In genomic region chr5:87122171-87122977, GRCh38 we compare ENCODE assay signal across 13 cellular contexts.
DNase-seq lines count a peak whose midpoint lies in the region; ATAC-seq, FAIRE-seq and TF ChIP-seq lines count a peak whose summit lies in the region.
"Had no signal": no experiment of that assay in that cellular context is flagged by ENCODE, and none has a peak within 500 bp of the region (broad histone marks: within the 10 kb centered on the region; RNA-seq: fewer than 3 reads in every experiment).

No MANE protein-coding gene starts in this region.

- H3K4me2 ChIP-seq in A549 (peak overlapping the region; percentile 57; the same call in 1 of the 3 replicates), GM23338 (no peak overlapping the region)

- DNase-seq in A549 (ENCODE audit: low read depth in 1 of 2, low spot score in 1 of 2) (no peak), GM23338 (ENCODE audit: low spot score) (no peak), T-helper 17 cell (no peak), immature natural killer cell (no peak), H4 (ENCODE audit: low spot score) (no peak), kidney glomerular epithelial cell (lab: John Stamatoyannopoulos, UW) (no peak)
- DNase-seq: activated CD4-positive, alpha-beta T cell treated with anti-CD3 and anti-CD28 coated beads, Interleukin-2, amount 50 U/mL, for 1 hour; cerebellar nuclear complex; NCI-H2081 treated with DMSO at 0.1 percent for 48 hours; stimulated activated CD4-positive, alpha-beta T cell treated with anti-CD3 and anti-CD28 coated beads, Interleukin-15, amount 100 ng/mL, for 24 hours had no signal

- no peaks in the 10 kb centered on the region for H3K36me3 ChIP-seq in GM23338 (ENCODE audit: insufficient read depth)

- TF ChIP-seq EP300 in A549 (IDR thresholded peaks at IDR 0.05), result no peak

- H3K27ac ChIP-seq in A549, result peak overlapping the region; percentile 55 to 79; a peak in 5 of 6 replicates
- no peak overlapping the region for H3K27ac ChIP-seq in GM23338 (ENCODE audit: low read depth)
- H3K27ac ChIP-seq: RWPE1 had no signal

- FAIRE-seq in A549 (lab: Jason Lieb, UNC), result peak; percentile 59

- H3K27me3 ChIP-seq in GM23338 (ENCODE audit: insufficient read depth), result no peaks in the 10 kb centered on the region

- 62% methylated on average over 4 of the region's 4 CpGs for WGBS in A549 (ENCODE audit: missing lambda C conversion rate)

- H3K9me3 ChIP-seq in A549, result no peaks in the 10 kb centered on the region
- H3K9me3 ChIP-seq in T-helper 17 cell (ENCODE audit: control insufficient read depth, low read length, poor library complexity, severe bottlenecking), result no peaks in the 10 kb centered on the region

- peak in 1 of 2 experiments; percentile 34; a peak in 2 of 6 replicates for ATAC-seq in A549
- ATAC-seq in GM23338, result no peak
- ATAC-seq in T-helper 17 cell, result no peak
- no peak for ATAC-seq in GM19467 (IDR thresholded peaks at IDR 0.05; ENCODE audit: unreplicated experiment)
- no peak for ATAC-seq in GM21576 (IDR thresholded peaks at IDR 0.05; ENCODE audit: unreplicated experiment)

- H3K4me1 ChIP-seq in A549, result peaks cover 23% of the 10 kb centered on the region; the same call in 2 of the 3 replicates
- H3K4me1 ChIP-seq in GM23338 (ENCODE audit: insufficient read depth), result no peaks in the 10 kb centered on the region; the same call in 1 of the 2 replicates

- no peak for TF ChIP-seq RAD21 in A549 (conservative IDR thresholded peaks at IDR 0.05 in 1 of 2, IDR thresholded peaks at IDR 0.05 in 1 of 2)

- H3K9me3 Mint-ChIP-seq in GM23338 (no peaks in the 10 kb centered on the region), immature natural killer cell (peaks cover 0 to 2% (median 0%) of the 10 kb centered on the region in 6 donors)

- no peak overlapping the region for H3K4me3 ChIP-seq in A549
- no peak overlapping the region for H3K4me3 ChIP-seq in GM23338

- H3K79me2 ChIP-seq in GM23338 (replicated peaks; ENCODE audit: insufficient read depth), result no peaks in the 10 kb centered on the region

- POLR2A ChIA-PET in A549 (lab: Yijun Ruan, JAX), result interaction anchor here (1.6 kb wide), 1 partner anchor 145 kb away, joined by 11 read pairs; the partner anchor contains the start of gene RASA1

- H3K27me3 Mint-ChIP-seq in GM23338 (ENCODE audit: insufficient read depth, low read depth, poor library complexity), result peaks cover 1% of the 10 kb centered on the region
- no peaks in the 10 kb centered on the region for H3K27me3 Mint-ChIP-seq in T-helper 17 cell
- H3K27me3 Mint-ChIP-seq in immature natural killer cell (ENCODE audit: low read depth in 3 of 3), result peaks cover 0 to 4% (median 0%) of the 10 kb centered on the region in 3 donors

- H3K4me1 Mint-ChIP-seq in GM23338, result peaks cover 13% of the 10 kb centered on the region; the same call in 2 of the 3 replicates
- peaks cover 24% of the 10 kb centered on the region for H3K4me1 Mint-ChIP-seq in T-helper 17 cell
- peaks cover 47 to 61% of the 10 kb centered on the region in 2 donors for H3K4me1 Mint-ChIP-seq in immature natural killer cell

- TF ChIP-seq CTCF in A549 (IDR thresholded peaks at IDR 0.05), result no peak
- no peak for TF ChIP-seq CTCF in GM23338 (conservative IDR thresholded peaks at IDR 0.05; ENCODE audit: low read depth in 2 of 2)

- H3K4me3 Mint-ChIP-seq in GM23338 (no peak overlapping the region), T-helper 17 cell (peak overlapping the region; percentile 56), immature natural killer cell (peak overlapping the region; percentile 54 to 83 (median 68))

- no peaks in the 10 kb centered on the region; the same call in 1 of the 2 replicates for H3K9me2 ChIP-seq in GM23338 (ENCODE audit: insufficient read depth)

- H2AFZ ChIP-seq in GM23338, result peak overlapping the region; percentile 26; the same call in 1 of the 2 replicates

- no peak for TF ChIP-seq POLR2A in A549 (IDR thresholded peaks at IDR 0.05; ENCODE audit: low read length)

- H3K27ac Mint-ChIP-seq in GM23338 (no peak overlapping the region), T-helper 17 cell (peak overlapping the region; percentile 78), immature natural killer cell (peak overlapping the region; percentile 9 to 92 (median 84))

- CTCF ChIA-PET in A549 (lab: Yijun Ruan, JAX), result interaction anchor here (0.7 to 1.0 kb wide), 2 partner anchors 10 to 16 kb away, joined by 3 to 6 read pairs; no protein-coding TSS in a partner anchor

- no peaks in the 10 kb centered on the region for H3K36me3 Mint-ChIP-seq in GM23338 (ENCODE audit: low read depth)
- no peaks in the 10 kb centered on the region for H3K36me3 Mint-ChIP-seq in T-helper 17 cell (ENCODE audit: low read depth)
- H3K36me3 Mint-ChIP-seq in immature natural killer cell, result no peaks in the 10 kb centered on the region

- no peaks in the 10 kb centered on the region for H4K20me1 ChIP-seq in GM23338 (replicated peaks; ENCODE audit: insufficient read depth)

- H3F3A ChIP-seq in GM23338 (replicated peaks; ENCODE audit: low read depth), result no peaks in the 10 kb centered on the region

TF ChIP-seq in A549, 52 proteins besides CTCF, POLR2A, EP300 and RAD21 (continues in another document):
- TF ChIP-seq MAFK (IDR thresholded peaks at IDR 0.05; ENCODE audit: partially characterized antibody) (no peak), ATOH8 (CRISPR knock-in tag; IDR thresholded peaks at IDR 0.05; ENCODE audit: low read depth) (no peak), ZC3H11A (IDR thresholded peaks at IDR 0.05) (no peak), RNF2 (IDR thresholded peaks at IDR 0.05; ENCODE audit: borderline replicate concordance, low read depth) (no peak), CBX2 (IDR thresholded peaks at IDR 0.05; ENCODE audit: borderline replicate concordance, low read depth) (no peak), HOXB5 (CRISPR knock-in tag; IDR thresholded peaks at IDR 0.05) (no peak)
- TF ChIP-seq, protein P1, sequence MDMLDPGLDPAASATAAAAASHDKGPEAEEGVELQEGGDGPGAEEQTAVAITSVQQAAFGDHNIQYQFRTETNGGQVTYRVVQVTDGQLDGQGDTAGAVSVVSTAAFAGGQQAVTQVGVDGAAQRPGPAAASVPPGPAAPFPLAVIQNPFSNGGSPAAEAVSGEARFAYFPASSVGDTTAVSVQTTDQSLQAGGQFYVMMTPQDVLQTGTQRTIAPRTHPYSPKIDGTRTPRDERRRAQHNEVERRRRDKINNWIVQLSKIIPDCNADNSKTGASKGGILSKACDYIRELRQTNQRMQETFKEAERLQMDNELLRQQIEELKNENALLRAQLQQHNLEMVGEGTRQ (IDR thresholded peaks at IDR 0.05), result no peak
- TF ChIP-seq, protein P2, sequence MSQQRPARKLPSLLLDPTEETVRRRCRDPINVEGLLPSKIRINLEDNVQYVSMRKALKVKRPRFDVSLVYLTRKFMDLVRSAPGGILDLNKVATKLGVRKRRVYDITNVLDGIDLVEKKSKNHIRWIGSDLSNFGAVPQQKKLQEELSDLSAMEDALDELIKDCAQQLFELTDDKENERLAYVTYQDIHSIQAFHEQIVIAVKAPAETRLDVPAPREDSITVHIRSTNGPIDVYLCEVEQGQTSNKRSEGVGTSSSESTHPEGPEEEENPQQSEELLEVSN (IDR thresholded peaks at IDR 0.05; ENCODE audit: borderline replicate concordance, low read depth), result no peak

TF ChIP-seq in GM23338, 12 proteins besides CTCF, POLR2A, EP300 and RAD21:
- no peak for TF ChIP-seq CREB1 (CRISPR knock-in tag; IDR thresholded peaks at IDR 0.05; ENCODE audit: low read depth)
- TF ChIP-seq JUNB (IDR thresholded peaks at IDR 0.05; ENCODE audit: unreplicated experiment), result no peak
- no peak for TF ChIP-seq POLR2AphosphoS5 (IDR thresholded peaks at IDR 0.05; ENCODE audit: low read depth)
- TF ChIP-seq REST (IDR thresholded peaks at IDR 0.05; ENCODE audit: unreplicated experiment), result no peak
- no peak for TF ChIP-seq ZNF331 (CRISPR knock-in tag; IDR thresholded peaks at IDR 0.05; ENCODE audit: low read depth)
